ENCODE assay signal across 16 cellular contexts in the genomic region with DNA sequence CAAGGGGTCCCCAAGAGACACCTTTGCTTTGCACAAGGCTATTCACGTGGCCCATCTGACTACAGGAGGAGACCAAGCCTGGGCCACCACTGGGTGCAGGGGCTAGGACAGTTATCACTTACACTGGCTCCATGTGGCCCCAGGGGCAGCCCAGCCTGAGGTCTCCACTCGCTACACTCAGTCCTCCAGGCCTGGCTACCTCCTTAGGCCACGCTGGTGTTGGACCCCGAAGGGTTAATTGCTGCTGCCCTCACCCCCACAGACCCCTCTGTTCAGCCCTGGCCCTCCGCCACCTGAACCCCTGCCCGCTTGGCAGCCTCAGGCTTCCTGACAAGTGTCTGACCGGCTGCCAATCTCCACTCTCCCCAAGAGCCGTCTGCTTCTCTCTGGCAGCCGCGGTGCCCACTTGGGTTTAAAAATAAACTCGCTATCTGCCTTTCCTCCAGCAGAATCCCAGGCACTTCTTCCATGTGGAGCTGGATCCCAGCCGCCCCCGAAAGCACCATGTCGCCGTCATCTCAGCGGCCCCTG. TPM values are rescaled to one million over a fixed set of nuclear protein-coding genes. Genes with fewer than 3 reads are reported as not detected.
DNase-seq lines count a peak whose midpoint lies in the region; ATAC-seq, FAIRE-seq and TF ChIP-seq lines count a peak whose summit lies in the region.
"Had no signal": no experiment of that assay in that cellular context is flagged by ENCODE, and none has a peak within 500 bp of the region (broad histone marks: within the 10 kb centered on the region; RNA-seq: fewer than 3 reads in every experiment).

No MANE protein-coding gene starts in this region.

- no peaks in the 10 kb centered on the region for H3K36me3 ChIP-seq in IMR-90 (ENCODE audit: control insufficient read depth, insufficient read depth, low read length)
- no peaks in the 10 kb centered on the region for H3K36me3 ChIP-seq in kidney (ENCODE audit: control insufficient read depth in 1 of 2, insufficient read depth in 2 of 2, low read length in 2 of 2)
- H3K36me3 ChIP-seq in stomach smooth muscle (ENCODE audit: control insufficient read depth in 2 of 2, insufficient read depth in 2 of 2, low read length in 2 of 2) = no peaks in the 10 kb centered on the region
- H3K36me3 ChIP-seq: BLaER1, right lobe of liver had no signal

- H3K9me3 ChIP-seq in IMR-90 (ENCODE audit: control insufficient read depth, insufficient read depth, low read length) = no peaks in the 10 kb centered on the region
- no peaks in the 10 kb centered on the region for H3K9me3 ChIP-seq in kidney (ENCODE audit: control insufficient read depth in 1 of 2, low read length in 2 of 2)
- H3K9me3 ChIP-seq in stomach smooth muscle (ENCODE audit: control insufficient read depth in 2 of 2, low read length in 2 of 2) = no peaks in the 10 kb centered on the region
- H3K9me3 ChIP-seq: BLaER1, right lobe of liver had no signal

- H4K20me1 ChIP-seq in IMR-90 (ENCODE audit: insufficient read depth, low read length) = no peaks in the 10 kb centered on the region
- H4K20me1 ChIP-seq: BLaER1 had no signal

- H2AK9ac ChIP-seq in IMR-90 (replicated peaks; ENCODE audit: low read depth, low read length, poor library complexity) = peak overlapping the region; percentile 55

- H3K27me3 ChIP-seq in IMR-90 (ENCODE audit: control insufficient read depth, insufficient read depth, low read length) = no peaks in the 10 kb centered on the region; the same call in 1 of the 2 replicates
- no peaks in the 10 kb centered on the region for H3K27me3 ChIP-seq in stomach smooth muscle (ENCODE audit: control insufficient read depth in 1 of 2, insufficient read depth in 2 of 2, low read length in 2 of 2)
- H3K27me3 ChIP-seq: BLaER1, right lobe of liver had no signal

- no peak for TF ChIP-seq RAD21 in IMR-90 (IDR thresholded peaks at IDR 0.05; ENCODE audit: low read length)

- in situ Hi-C loops in IMR-90 (cut with MboI; ENCODE audit: low sequenced_read_pairs) = no loop called here

- H3K4ac ChIP-seq in IMR-90 (ENCODE audit: low read depth, low read length) = no peak overlapping the region

- no peaks in the 10 kb centered on the region for H3K79me1 ChIP-seq in IMR-90 (ENCODE audit: low read depth in 1 of 2, low read length in 2 of 2)

- H2BK20ac ChIP-seq in IMR-90 (ENCODE audit: low read depth, low read length) = no peak overlapping the region

- CTCF ChIA-PET in IMR-90 (lab: Yijun Ruan, JAX) = no interaction called here

- H2AK5ac ChIP-seq in IMR-90 (ENCODE audit: low read depth, low read length) = 0 out of 2 replicates have a peak overlapping the region, but pooled peaks have one; percentile 31

- no peak for TF ChIP-seq CTCF in IMR-90 (conservative IDR thresholded peaks at IDR 0.05; ENCODE audit: low read depth, low read length)
- TF ChIP-seq CTCF in kidney (IDR thresholded peaks at IDR 0.05; ENCODE audit: borderline replicate concordance, extremely low read depth, insufficient read depth) = no peak

- H3K27ac ChIP-seq in IMR-90 (ENCODE audit: insufficient read depth, low read length) = no peak overlapping the region
- no peak overlapping the region for H3K27ac ChIP-seq in kidney (ENCODE audit: low read depth in 2 of 2, low read length in 2 of 2)
- H3K27ac ChIP-seq in stomach smooth muscle (ENCODE audit: low read length) = peak overlapping the region; percentile 41
- H3K27ac ChIP-seq: BLaER1, right lobe of liver, VCaP had no signal

- TF ChIP-seq POLR2A in IMR-90 (IDR thresholded peaks at IDR 0.05; ENCODE audit: low read depth, low read length) = no peak

- H3K14ac ChIP-seq in IMR-90 (replicated peaks; ENCODE audit: low read depth, low read length) = no peak overlapping the region

- H3K4me2 ChIP-seq in IMR-90 (ENCODE audit: low read depth, low read length) = no peak overlapping the region
- H3K4me2 ChIP-seq: BLaER1 had no signal

- no peak overlapping the region for H2BK15ac ChIP-seq in IMR-90 (ENCODE audit: low read depth, low read length)

- no peak overlapping the region for H3K18ac ChIP-seq in IMR-90 (ENCODE audit: low read depth, low read length)

- H3K9me1 ChIP-seq in IMR-90 (ENCODE audit: insufficient read depth, low read length) = no peaks in the 10 kb centered on the region

- no peak overlapping the region for H3K9ac ChIP-seq in IMR-90 (ENCODE audit: low read depth, low read length)
- no peak overlapping the region for H3K9ac ChIP-seq in kidney (ENCODE audit: low read length in 2 of 2)
- H3K9ac ChIP-seq in stomach smooth muscle (ENCODE audit: low read length in 2 of 2) = no peak overlapping the region
- H3K9ac ChIP-seq: BLaER1 had no signal

- DNase-seq in IMR-90 = no peak
- peak; percentile 86 for DNase-seq in cerebellum (ENCODE audit: low spot score)
- peak; percentile 65 for DNase-seq in kidney
- no peak for DNase-seq in NAMALWA (ENCODE audit: low spot score)
- no peak for DNase-seq in glomerular visceral epithelial cell (ENCODE audit: extremely low spot score)
- DNase-seq: amniotic stem cell; HCEC 1CT; naive thymus-derived CD8-positive, alpha-beta T cell; NCI-H510A treated with DMSO at 0.1 percent for 48 hours; right lobe of liver; stimulated activated CD4-positive, alpha-beta T cell treated with anti-CD3 and anti-CD28 coated beads, Interleukin-4, amount 100 ng/mL, for 1 hour had no signal

- BruUV-seq in IMR-90 (replicated peaks; lab: Mats Ljungman, UMichigan) = no TSS peak

- ATAC-seq in IMR-90 (ENCODE audit: low read depth) (no peak), HG02642 (IDR thresholded peaks at IDR 0.05; ENCODE audit: poor library complexity, unreplicated experiment) (no peak)
- ATAC-seq: left lobe of liver; naive thymus-derived CD8-positive, alpha-beta T cell had no signal

- no peak overlapping the region for H3K56ac ChIP-seq in IMR-90 (ENCODE audit: extremely low read depth, insufficient read depth, low read length)

- H4K5ac ChIP-seq in IMR-90 (ENCODE audit: low read depth, low read length) = no peak overlapping the region

- peak overlapping the region; percentile 32 for H2AFZ ChIP-seq in IMR-90 (replicated peaks; ENCODE audit: low read length, poor library complexity)

- no peak overlapping the region for H4K91ac ChIP-seq in IMR-90 (ENCODE audit: insufficient read depth, low read depth, low read length)

- H4K8ac ChIP-seq in IMR-90 (ENCODE audit: low read depth in 2 of 2, low read length in 2 of 2) = no peak overlapping the region

- no peak for FAIRE-seq in kidney (lab: Jason Lieb, UNC)

- POLR2A ChIA-PET in IMR-90 (lab: Charles Lee; ENCODE audit: unreplicated experiment) = no interaction called here

- H2BK5ac ChIP-seq in IMR-90 (ENCODE audit: low read depth, low read length, poor library complexity, severe bottlenecking) = no peak overlapping the region

- intact Hi-C loops in IMR-90 (cut with micrococcal nuclease) (no loop called here), kidney (cut with DNase I) (no loop called here)

- H2BK120ac ChIP-seq in IMR-90 (ENCODE audit: low read depth, low read length) = no peak overlapping the region

- dilution Hi-C loops in IMR-90 (cut with HindIII; ENCODE audit: low sequenced_read_pairs, unreplicated experiment) = no loop called here

- H3K4me3 ChIP-seq in IMR-90 (ENCODE audit: insufficient read depth, low read depth, low read length) (no peak overlapping the region), kidney (ENCODE audit: low read length in 2 of 2) (no peak overlapping the region), stomach smooth muscle (ENCODE audit: low read length in 2 of 2) (peak overlapping the region in 1 of 2 donors; percentile 44)
- H3K4me3 ChIP-seq: BLaER1, right lobe of liver had no signal

- WGBS in IMR-90 (ENCODE audit: extremely low coverage in 2 of 2, insufficient read length in 1 of 2), 2 experiments = 52% methylated on average over 8 of the region's 16 CpGs; no CpG with 5 or more reads in 1 of the 2 experiments

- H3K23ac ChIP-seq in IMR-90 (ENCODE audit: low read depth, low read length) = no peak overlapping the region

- no peaks in the 10 kb centered on the region for H3K4me1 ChIP-seq in IMR-90 (ENCODE audit: control insufficient read depth, insufficient read depth, low read length)
- H3K4me1 ChIP-seq in kidney (ENCODE audit: control insufficient read depth in 1 of 2, insufficient read depth in 1 of 2, low read depth in 1 of 2, low read length in 2 of 2) = no peaks in the 10 kb centered on the region
- H3K4me1 ChIP-seq in stomach smooth muscle (ENCODE audit: control insufficient read depth, insufficient read depth, low read length) = peaks cover 42% of the 10 kb centered on the region
- H3K4me1 ChIP-seq: BLaER1, right lobe of liver had no signal

TF ChIP-seq in IMR-90, 13 proteins besides CTCF, POLR2A, EP300 and RAD21 (continues in another document):
- TF ChIP-seq, protein P1, sequence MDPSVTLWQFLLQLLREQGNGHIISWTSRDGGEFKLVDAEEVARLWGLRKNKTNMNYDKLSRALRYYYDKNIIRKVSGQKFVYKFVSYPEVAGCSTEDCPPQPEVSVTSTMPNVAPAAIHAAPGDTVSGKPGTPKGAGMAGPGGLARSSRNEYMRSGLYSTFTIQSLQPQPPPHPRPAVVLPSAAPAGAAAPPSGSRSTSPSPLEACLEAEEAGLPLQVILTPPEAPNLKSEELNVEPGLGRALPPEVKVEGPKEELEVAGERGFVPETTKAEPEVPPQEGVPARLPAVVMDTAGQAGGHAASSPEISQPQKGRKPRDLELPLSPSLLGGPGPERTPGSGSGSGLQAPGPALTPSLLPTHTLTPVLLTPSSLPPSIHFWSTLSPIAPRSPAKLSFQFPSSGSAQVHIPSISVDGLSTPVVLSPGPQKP (IDR thresholded peaks at IDR 0.05; ENCODE audit: borderline replicate concordance, low read depth, low read length) = no peak
- TF ChIP-seq RFX5 (IDR thresholded peaks at IDR 0.05; ENCODE audit: low read depth, low read length) (no peak), MAFK (IDR thresholded peaks at IDR 0.05; ENCODE audit: low read depth, low read length) (no peak), MAZ (IDR thresholded peaks at IDR 0.05; ENCODE audit: borderline replicate concordance, low read depth, low read length) (no peak), RCOR1 (IDR thresholded peaks at IDR 0.05; ENCODE audit: insufficient replicate concordance, low read length) (no peak), CHD1 (IDR thresholded peaks at IDR 0.05; ENCODE audit: low read depth, low read length) (no peak), BHLHE40 (IDR thresholded peaks at IDR 0.05; ENCODE audit: low read depth, low read length) (no peak), FOS (IDR thresholded peaks at IDR 0.05; ENCODE audit: low read depth, low read length) (no peak)

RNA-seq across cellular contexts. Expression of a gene that starts 27.8 kb away (rescaled TPM):
- total RNA-seq in IMR-90 (2012; rRNA removed) = 0.28 and 0.36 TPM in 2 replicates
- polyA plus RNA-seq in IMR-90 (2012; rRNA removed) = 0.46 and 0.53 TPM in 2 replicates
- polyA plus RNA-seq in IMR-90 (2012; cell fraction: cytosol; rRNA removed) = 0.79 and 0.87 TPM in 2 replicates
- polyA plus RNA-seq in IMR-90 (2012; cell fraction: nucleus; rRNA removed; ENCODE audit: low replicate concordance) = 1.2 and 3.1 TPM in 2 replicates
- total RNA-seq in cerebellum = 8.0 TPM
- total RNA-seq in kidney = 0.28 TPM
- 0.24 TPM for polyA plus RNA-seq in kidney (ENCODE audit: insufficient read depth, low read depth, low replicate concordance)

RNA-seq across cellular contexts. Expression of a gene that starts 43.5 kb away (rescaled TPM):
- total RNA-seq in IMR-90 (2012; rRNA removed) = 53.3 and 69.7 TPM in 2 replicates
- polyA plus RNA-seq in IMR-90 (2012; rRNA removed) = 23.9 and 24.1 TPM in 2 replicates
- polyA plus RNA-seq in IMR-90 (2012; cell fraction: cytosol; rRNA removed) = 7.1 and 11.9 TPM in 2 replicates
- 6.7 and 19.1 TPM in 2 replicates for polyA plus RNA-seq in IMR-90 (2012; cell fraction: nucleus; rRNA removed; ENCODE audit: low replicate concordance)
- total RNA-seq in cerebellum = 32.5 TPM
- 6.5 TPM for total RNA-seq in kidney
- 1.8 TPM for polyA plus RNA-seq in kidney (ENCODE audit: insufficient read depth, low read depth, low replicate concordance)
- total RNA-seq: naive thymus-derived CD8-positive, alpha-beta T cell had no signal
- polyA plus RNA-seq: naive thymus-derived CD8-positive, alpha-beta T cell had no signal

Comparison
In these comparisons a context has a peak if more than half of its experiments do, and no peak if none do; other contexts are left out.
1. DNase-seq: peak in cerebellum (single experiment) and kidney (single experiment); none in IMR-90 (single experiment), NAMALWA (single experiment) and glomerular visceral epithelial cell (single experiment).